In genomic region chr1:204172404-204173049, GRCh38 we compare ENCODE assay signal across 20 cellular contexts. TPM values are rescaled to one million over a fixed set of nuclear protein-coding genes. Genes with fewer than 3 reads are reported as not detected.
"Had no signal": no experiment of that assay in that cellular context is flagged by ENCODE, and none has a peak within 500 bp of the region (broad histone marks: within the 10 kb centered on the region; RNA-seq: fewer than 3 reads in every experiment).

No MANE protein-coding gene starts in this region.

- H3K27ac ChIP-seq: ascending aorta, gastroesophageal sphincter, hepatocyte, left ventricle myocardium inferior, spleen, stomach, testis had no signal

- DNase-seq: activated CD4-positive, alpha-beta T cell treated with anti-CD3 and anti-CD28 coated beads, Interleukin-2, amount 50 U/mL, for 48 hours; activated naive CD4-positive, alpha-beta T cell treated with anti-CD3 and anti-CD28 coated beads, Interleukin-2, amount 10 ng/mL, durations not matched to agents 7 days and 5 days; effector memory CD8-positive, alpha-beta T cell; islet precursor cell; left ventricle myocardium inferior; mesendoderm; stomach; T-helper 9 cell; testis had no signal

- H2AFZ ChIP-seq: hepatocyte had no signal

- H3K36me3 ChIP-seq: ascending aorta, gastroesophageal sphincter, left ventricle myocardium inferior, spleen, stomach had no signal

- H3K9me3 ChIP-seq: testis had no signal

- H3K4me3 ChIP-seq: ascending aorta, gastroesophageal sphincter, hepatocyte, left ventricle myocardium inferior, spleen, stomach, testis had no signal

- ATAC-seq: effector memory CD8-positive, alpha-beta T cell; gastroesophageal sphincter; sciatic nerve had no signal

- H3K27me3 ChIP-seq: ascending aorta, testis had no signal

- H3K4me1 ChIP-seq: ascending aorta, gastroesophageal sphincter, left ventricle myocardium inferior, spleen, stomach, testis had no signal

- H3K79me2 ChIP-seq: hepatocyte had no signal

- H3K4me2 ChIP-seq: hepatocyte had no signal

RNA-seq across cellular contexts. Expression of gene REN, which starts 6.4 kb away (rescaled TPM):
- total RNA-seq: activated T-helper 2 cell treated with anti-CD3 and anti-CD28 coated beads, Interferon-gamma antibody, Interleukin-2, Interleukin-4, amounts not matched to agents 10 μg/mL and 5 μg/mL and 100 μg/mL, durations not matched to agents 14 hours and 24 hours and 36 hours; ascending aorta; chondrocyte; dermis blood vessel endothelial cell; gastroesophageal sphincter; left ventricle myocardium inferior; myocyte; neural crest cell; osteoblast; sciatic nerve; stomach; testis had no signal

RNA-seq across cellular contexts. Expression of gene KISS1, which starts 23.8 kb away (rescaled TPM):
- total RNA-seq: activated T-helper 2 cell treated with anti-CD3 and anti-CD28 coated beads, Interferon-gamma antibody, Interleukin-2, Interleukin-4, amounts not matched to agents 10 μg/mL and 5 μg/mL and 100 μg/mL, durations not matched to agents 14 hours and 24 hours and 36 hours; ascending aorta; dermis blood vessel endothelial cell; gastroesophageal sphincter; left ventricle myocardium inferior; neural crest cell; osteoblast; sciatic nerve; spleen had no signal
- polyA plus RNA-seq: spleen had no signal

RNA-seq across cellular contexts. Expression of gene GOLT1A, which starts 41.3 kb away (rescaled TPM):
- total RNA-seq: ascending aorta, chondrocyte, dermis blood vessel endothelial cell, left ventricle myocardium inferior, myocyte, neural crest cell, osteoblast, spleen had no signal
